ENCODE assay signal across 1 cellular context in the genomic region with DNA sequence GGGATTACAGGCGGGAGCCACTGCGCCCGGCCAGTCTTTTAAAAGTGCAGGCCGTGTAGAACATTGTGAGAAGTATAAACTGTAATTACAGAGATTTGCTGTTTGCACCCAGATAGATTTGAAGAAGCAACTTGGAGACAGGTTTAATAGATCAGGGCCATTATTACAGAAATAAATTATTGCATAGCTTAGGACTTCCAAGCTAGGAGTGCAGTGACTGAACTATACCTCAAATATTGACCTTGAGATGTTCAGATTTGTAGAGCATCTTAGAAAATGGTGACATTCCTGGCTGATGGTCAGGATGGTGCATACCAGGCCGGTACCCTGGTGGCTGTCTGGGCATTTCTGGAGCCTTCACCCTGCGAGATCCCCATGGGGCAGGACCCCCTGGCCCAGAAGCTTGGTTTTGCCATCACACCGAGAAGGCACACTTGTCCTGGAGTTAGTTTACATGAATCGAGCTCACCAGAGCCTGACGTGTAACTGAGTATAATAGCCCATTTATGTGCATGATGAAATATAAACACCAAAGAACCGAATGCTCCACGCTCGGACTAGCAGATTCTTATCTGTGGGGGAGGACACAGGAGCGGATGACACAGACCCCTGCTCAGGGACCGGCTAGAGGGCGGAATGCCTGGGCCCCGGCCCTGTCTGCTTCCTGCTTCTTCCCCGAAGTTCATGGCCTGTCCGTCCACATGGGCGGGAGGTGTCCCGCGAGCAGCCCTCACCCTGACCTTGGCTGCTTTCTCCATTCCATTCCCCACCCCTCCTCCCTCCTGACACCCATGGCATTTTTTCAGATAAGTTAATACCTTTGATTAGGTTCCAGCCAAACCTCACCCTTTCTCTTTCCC.
TF ChIP-seq lines count a peak whose summit lies in the region.

No MANE protein-coding gene starts in this region.

TF ChIP-seq in HepG2, 621 proteins besides CTCF, POLR2A, EP300 and RAD21 (continued from another document and continues in another):
- TF ChIP-seq, protein P1, sequence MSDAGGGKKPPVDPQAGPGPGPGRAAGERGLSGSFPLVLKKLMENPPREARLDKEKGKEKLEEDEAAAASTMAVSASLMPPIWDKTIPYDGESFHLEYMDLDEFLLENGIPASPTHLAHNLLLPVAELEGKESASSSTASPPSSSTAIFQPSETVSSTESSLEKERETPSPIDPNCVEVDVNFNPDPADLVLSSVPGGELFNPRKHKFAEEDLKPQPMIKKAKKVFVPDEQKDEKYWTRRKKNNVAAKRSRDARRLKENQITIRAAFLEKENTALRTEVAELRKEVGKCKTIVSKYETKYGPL (CRISPR knock-in tag; IDR thresholded peaks at IDR 0.05): no peak
- TF ChIP-seq HES4 (CRISPR knock-in tag; IDR thresholded peaks at IDR 0.05; ENCODE audit: borderline replicate concordance): no peak
- TF ChIP-seq TCF7L2 (IDR thresholded peaks at IDR 0.05; ENCODE audit: low read depth, low read length): no peak
- TF ChIP-seq ZFP62 (CRISPR knock-in tag; IDR thresholded peaks at IDR 0.05): no peak
- TF ChIP-seq SCMH1 (CRISPR knock-in tag; IDR thresholded peaks at IDR 0.05; ENCODE audit: borderline replicate concordance): no peak
- TF ChIP-seq FOXO4 (CRISPR knock-in tag; conservative IDR thresholded peaks at IDR 0.05): 0 out of 2 replicates have a peak, but pooled peaks have one; percentile 91
- no peak for TF ChIP-seq NFYC (CRISPR knock-in tag; IDR thresholded peaks at IDR 0.05)
- TF ChIP-seq MAX (IDR thresholded peaks at IDR 0.05): peak; percentile 77
- TF ChIP-seq ZNF574 (CRISPR knock-in tag; IDR thresholded peaks at IDR 0.05): 0 out of 2 replicates have a peak, but pooled peaks have one; percentile 26
- TF ChIP-seq MZF1 (CRISPR knock-in tag; IDR thresholded peaks at IDR 0.05; ENCODE audit: borderline replicate concordance): no peak
- no peak for TF ChIP-seq ZNF296 (CRISPR knock-in tag; conservative IDR thresholded peaks at IDR 0.05)
- TF ChIP-seq RAD51 (IDR thresholded peaks at IDR 0.05; ENCODE audit: borderline replicate concordance): no peak
- no peak for TF ChIP-seq MTA3 (CRISPR knock-in tag; IDR thresholded peaks at IDR 0.05)
- TF ChIP-seq, protein P2, sequence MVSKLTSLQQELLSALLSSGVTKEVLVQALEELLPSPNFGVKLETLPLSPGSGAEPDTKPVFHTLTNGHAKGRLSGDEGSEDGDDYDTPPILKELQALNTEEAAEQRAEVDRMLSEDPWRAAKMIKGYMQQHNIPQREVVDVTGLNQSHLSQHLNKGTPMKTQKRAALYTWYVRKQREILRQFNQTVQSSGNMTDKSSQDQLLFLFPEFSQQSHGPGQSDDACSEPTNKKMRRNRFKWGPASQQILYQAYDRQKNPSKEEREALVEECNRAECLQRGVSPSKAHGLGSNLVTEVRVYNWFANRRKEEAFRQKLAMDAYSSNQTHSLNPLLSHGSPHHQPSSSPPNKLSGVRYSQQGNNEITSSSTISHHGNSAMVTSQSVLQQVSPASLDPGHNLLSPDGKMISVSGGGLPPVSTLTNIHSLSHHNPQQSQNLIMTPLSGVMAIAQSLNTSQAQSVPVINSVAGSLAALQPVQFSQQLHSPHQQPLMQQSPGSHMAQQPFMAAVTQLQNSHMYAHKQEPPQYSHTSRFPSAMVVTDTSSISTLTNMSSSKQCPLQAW (CRISPR knock-in tag; IDR thresholded peaks at IDR 0.05): peak; percentile 77
- TF ChIP-seq, protein P3, sequence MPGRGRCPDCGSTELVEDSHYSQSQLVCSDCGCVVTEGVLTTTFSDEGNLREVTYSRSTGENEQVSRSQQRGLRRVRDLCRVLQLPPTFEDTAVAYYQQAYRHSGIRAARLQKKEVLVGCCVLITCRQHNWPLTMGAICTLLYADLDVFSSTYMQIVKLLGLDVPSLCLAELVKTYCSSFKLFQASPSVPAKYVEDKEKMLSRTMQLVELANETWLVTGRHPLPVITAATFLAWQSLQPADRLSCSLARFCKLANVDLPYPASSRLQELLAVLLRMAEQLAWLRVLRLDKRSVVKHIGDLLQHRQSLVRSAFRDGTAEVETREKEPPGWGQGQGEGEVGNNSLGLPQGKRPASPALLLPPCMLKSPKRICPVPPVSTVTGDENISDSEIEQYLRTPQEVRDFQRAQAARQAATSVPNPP (CRISPR knock-in tag; IDR thresholded peaks at IDR 0.05): no peak
- TF ChIP-seq FOXJ3 (CRISPR knock-in tag; IDR thresholded peaks at IDR 0.05; ENCODE audit: borderline replicate concordance): no peak
- 0 out of 2 replicates have a peak, but pooled peaks have one; percentile 25 for TF ChIP-seq ZBTB43 (CRISPR knock-in tag; conservative IDR thresholded peaks at IDR 0.05)
- no peak for TF ChIP-seq REL (CRISPR knock-in tag; conservative IDR thresholded peaks at IDR 0.05)
- no peak for TF ChIP-seq TOE1 (CRISPR knock-in tag; IDR thresholded peaks at IDR 0.05)
- TF ChIP-seq ERF (CRISPR knock-in tag; IDR thresholded peaks at IDR 0.05): peak; percentile 40; the same call in 1 of the 2 replicates
- no peak for TF ChIP-seq ZNF850 (CRISPR knock-in tag; conservative IDR thresholded peaks at IDR 0.05)
- 0 out of 2 replicates have a peak, but pooled peaks have one; percentile 11 for TF ChIP-seq ZNF205 (CRISPR knock-in tag; IDR thresholded peaks at IDR 0.05)
- no peak for TF ChIP-seq ZSCAN21 (CRISPR knock-in tag; IDR thresholded peaks at IDR 0.05; ENCODE audit: borderline replicate concordance)
- no peak for TF ChIP-seq HCFC1 (IDR thresholded peaks at IDR 0.05; ENCODE audit: low read depth, low read length)
- TF ChIP-seq MAZ (IDR thresholded peaks at IDR 0.05; ENCODE audit: borderline replicate concordance, low read depth, low read length): no peak
- peak; percentile 62; the same call in 1 of the 2 replicates for TF ChIP-seq MAZ (CRISPR knock-in tag; IDR thresholded peaks at IDR 0.05; ENCODE audit: low read depth)
- TF ChIP-seq U2AF2 (IDR thresholded peaks at IDR 0.05; ENCODE audit: low read depth, low read length): no peak
- no peak for TF ChIP-seq DR1 (CRISPR knock-in tag; IDR thresholded peaks at IDR 0.05)
- no peak for TF ChIP-seq THAP9 (CRISPR knock-in tag; IDR thresholded peaks at IDR 0.05; ENCODE audit: borderline replicate concordance)
- TF ChIP-seq, protein P4, sequence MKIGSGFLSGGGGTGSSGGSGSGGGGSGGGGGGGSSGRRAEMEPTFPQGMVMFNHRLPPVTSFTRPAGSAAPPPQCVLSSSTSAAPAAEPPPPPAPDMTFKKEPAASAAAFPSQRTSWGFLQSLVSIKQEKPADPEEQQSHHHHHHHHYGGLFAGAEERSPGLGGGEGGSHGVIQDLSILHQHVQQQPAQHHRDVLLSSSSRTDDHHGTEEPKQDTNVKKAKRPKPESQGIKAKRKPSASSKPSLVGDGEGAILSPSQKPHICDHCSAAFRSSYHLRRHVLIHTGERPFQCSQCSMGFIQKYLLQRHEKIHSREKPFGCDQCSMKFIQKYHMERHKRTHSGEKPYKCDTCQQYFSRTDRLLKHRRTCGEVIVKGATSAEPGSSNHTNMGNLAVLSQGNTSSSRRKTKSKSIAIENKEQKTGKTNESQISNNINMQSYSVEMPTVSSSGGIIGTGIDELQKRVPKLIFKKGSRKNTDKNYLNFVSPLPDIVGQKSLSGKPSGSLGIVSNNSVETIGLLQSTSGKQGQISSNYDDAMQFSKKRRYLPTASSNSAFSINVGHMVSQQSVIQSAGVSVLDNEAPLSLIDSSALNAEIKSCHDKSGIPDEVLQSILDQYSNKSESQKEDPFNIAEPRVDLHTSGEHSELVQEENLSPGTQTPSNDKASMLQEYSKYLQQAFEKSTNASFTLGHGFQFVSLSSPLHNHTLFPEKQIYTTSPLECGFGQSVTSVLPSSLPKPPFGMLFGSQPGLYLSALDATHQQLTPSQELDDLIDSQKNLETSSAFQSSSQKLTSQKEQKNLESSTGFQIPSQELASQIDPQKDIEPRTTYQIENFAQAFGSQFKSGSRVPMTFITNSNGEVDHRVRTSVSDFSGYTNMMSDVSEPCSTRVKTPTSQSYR (CRISPR knock-in tag; IDR thresholded peaks at IDR 0.05; ENCODE audit: borderline replicate concordance): peak; percentile 91
- no peak for TF ChIP-seq RORA (CRISPR knock-in tag; IDR thresholded peaks at IDR 0.05)
- 0 out of 2 replicates have a peak, but pooled peaks have one; percentile 23 for TF ChIP-seq RBFOX2 (IDR thresholded peaks at IDR 0.05; ENCODE audit: low read depth, low read length)
- no peak for TF ChIP-seq KLF6 (CRISPR knock-in tag; IDR thresholded peaks at IDR 0.05)
- TF ChIP-seq CBFB (CRISPR knock-in tag; IDR thresholded peaks at IDR 0.05): no peak
- TF ChIP-seq NR2F2 (IDR thresholded peaks at IDR 0.05; ENCODE audit: borderline replicate concordance, low read depth): no peak
- no peak for TF ChIP-seq RFXANK (CRISPR knock-in tag; IDR thresholded peaks at IDR 0.05)
- TF ChIP-seq MTF1 (CRISPR knock-in tag; IDR thresholded peaks at IDR 0.05): no peak
- no peak for TF ChIP-seq SP140L (CRISPR knock-in tag; IDR thresholded peaks at IDR 0.05; ENCODE audit: borderline replicate concordance)
- TF ChIP-seq PAWR (CRISPR knock-in tag; IDR thresholded peaks at IDR 0.05; ENCODE audit: borderline replicate concordance): no peak
- TF ChIP-seq JUNB (CRISPR knock-in tag; IDR thresholded peaks at IDR 0.05; ENCODE audit: borderline replicate concordance): no peak
- TF ChIP-seq NR1H2 (CRISPR knock-in tag; IDR thresholded peaks at IDR 0.05; ENCODE audit: borderline replicate concordance, low read depth): no peak
- TF ChIP-seq ZNF597 (CRISPR knock-in tag; IDR thresholded peaks at IDR 0.05): no peak
